12 cellular contexts compared by ENCODE assay signal in the genomic region with DNA sequence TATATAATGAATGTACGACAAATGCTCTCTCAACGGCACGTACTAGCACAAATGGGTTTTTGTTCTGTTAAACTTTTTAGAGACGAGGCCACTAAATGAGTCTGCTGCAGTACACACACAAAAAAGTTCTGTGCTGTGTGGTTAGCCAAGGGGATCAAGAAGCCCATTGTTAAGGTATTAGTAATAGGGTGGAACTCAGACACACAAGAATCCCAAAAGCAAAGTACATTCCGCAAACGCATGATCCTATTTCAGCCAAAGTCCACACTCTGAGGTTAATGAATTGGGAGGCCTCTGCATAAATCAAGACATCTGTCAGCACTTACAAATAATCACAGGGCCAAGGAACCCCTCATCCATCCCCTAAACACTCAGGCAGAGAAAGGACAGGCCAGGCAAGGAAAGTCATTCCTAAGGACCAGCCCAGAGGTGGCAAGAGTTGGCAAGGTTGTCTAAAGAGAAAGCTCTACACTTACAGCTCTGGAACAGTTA. TPM values are rescaled to one million over a fixed set of nuclear protein-coding genes. Genes with fewer than 3 reads are reported as not detected.
DNase-seq lines count a peak whose midpoint lies in the region; ATAC-seq, FAIRE-seq and TF ChIP-seq lines count a peak whose summit lies in the region.
"Had no signal": no experiment of that assay in that cellular context is flagged by ENCODE, and none has a peak within 500 bp of the region (broad histone marks: within the 10 kb centered on the region; RNA-seq: fewer than 3 reads in every experiment).

No MANE protein-coding gene starts in this region.

- H3K36me3 ChIP-seq in small intestine (ENCODE audit: control insufficient read depth in 2 of 2, insufficient read depth in 2 of 2, low read length in 2 of 2) = no peaks in the 10 kb centered on the region

- H3K4me3 ChIP-seq in WI38 (ENCODE audit: low read depth, low read length) (peak overlapping the region; percentile 38), small intestine (ENCODE audit: low read depth in 1 of 2, low read length in 2 of 2) (no peak overlapping the region)
- H3K4me3 ChIP-seq: lung had no signal

- no peaks in the 10 kb centered on the region for H3K9me3 ChIP-seq in small intestine (ENCODE audit: control insufficient read depth, low read depth)
- H3K9me3 ChIP-seq: testis had no signal

- peak; percentile 92 for DNase-seq in H4 (ENCODE audit: low spot score)
- DNase-seq in left cardiac atrium = no peak
- DNase-seq in small intestine = peak; percentile 35
- DNase-seq in activated CD8-positive, alpha-beta memory T cell treated with anti-CD3 and anti-CD28 coated beads, Interleukin-2, amount 50 U/mL, for 48 hours = no peak
- DNase-seq in stimulated activated CD4-positive, alpha-beta T cell treated with anti-CD3 and anti-CD28 coated beads, Interleukin-4, amount 100 ng/mL, for 24 hours = no peak
- no peak for DNase-seq in NCI-H524 (lab: John Stamatoyannopoulos, UW)
- DNase-seq in activated naive CD4-positive, alpha-beta T cell treated with anti-CD3 and anti-CD28 coated beads for 36 hours = no peak
- DNase-seq: testis had no signal

- 54 to 72% (median 67%) methylated on average over 6 of the region's 6 CpGs for WGBS in small intestine, 3 donors

- H3K4me1 Mint-ChIP-seq in activated naive CD4-positive, alpha-beta T cell treated with anti-CD3 and anti-CD28 coated beads for 36 hours (ENCODE audit: low read depth) = no peaks in the 10 kb centered on the region

- H3K27me3 ChIP-seq in small intestine (ENCODE audit: control insufficient read depth in 2 of 2, insufficient read depth in 2 of 2, low read length in 2 of 2) = no peaks in the 10 kb centered on the region
- H3K27me3 ChIP-seq: testis had no signal

- H3K9me3 Mint-ChIP-seq in activated naive CD4-positive, alpha-beta T cell treated with anti-CD3 and anti-CD28 coated beads for 36 hours = no peaks in the 10 kb centered on the region

- H3K27ac Mint-ChIP-seq in activated naive CD4-positive, alpha-beta T cell treated with anti-CD3 and anti-CD28 coated beads for 36 hours = no peak overlapping the region

- CTCF ChIA-PET in activated naive CD4-positive, alpha-beta T cell treated with anti-CD3 and anti-CD28 coated beads for 36 hours (lab: Charles Lee) = no interaction called here

- intact Hi-C loops in left cardiac atrium (cut with DNase I) = no loop called here
- intact Hi-C loops in activated naive CD4-positive, alpha-beta T cell treated with anti-CD3 and anti-CD28 coated beads for 36 hours (cut with micrococcal nuclease) = no loop called here

- H3K36me3 Mint-ChIP-seq in activated naive CD4-positive, alpha-beta T cell treated with anti-CD3 and anti-CD28 coated beads for 36 hours (ENCODE audit: low read depth) = no peaks in the 10 kb centered on the region

- H3K27ac ChIP-seq in small intestine (ENCODE audit: low read depth in 1 of 2, low read length in 1 of 2) = peak overlapping the region in 1 of 2 donors; percentile 50
- H3K27ac ChIP-seq: HL-60 had no signal

- no peak for FAIRE-seq in small intestine (lab: Jason Lieb, UNC)
- FAIRE-seq: GM18507 had no signal

- H3K4me3 Mint-ChIP-seq in activated naive CD4-positive, alpha-beta T cell treated with anti-CD3 and anti-CD28 coated beads for 36 hours = no peak overlapping the region

- peaks cover 12% of the 10 kb centered on the region for H3K27me3 Mint-ChIP-seq in activated naive CD4-positive, alpha-beta T cell treated with anti-CD3 and anti-CD28 coated beads for 36 hours (ENCODE audit: low read depth)

- peak; percentile 65 to 93 for ATAC-seq in left cardiac atrium

- H3K4me1 ChIP-seq in small intestine (ENCODE audit: control insufficient read depth in 2 of 2, insufficient read depth in 1 of 2, low read depth in 1 of 2, low read length in 1 of 2) = peaks cover 0 to 2% of the 10 kb centered on the region in 2 donors

- TF ChIP-seq CTCF in WI38 (IDR thresholded peaks at IDR 0.05; ENCODE audit: low read depth, low read length) = no peak

RNA-seq across cellular contexts. Expression of a gene that starts 12.1 kb away (rescaled TPM):
- total RNA-seq in H4 (2014; rRNA removed; shearing (Covaris generic)) = 8.3 and 20.4 TPM in 2 replicates
- 1 to 10 TPM; 5.7 to 5.8 TPM for total RNA-seq in left cardiac atrium
- polyA plus RNA-seq in small intestine = 1 to 10 TPM; 1.4 to 4.5 (median 3.1) TPM
- total RNA-seq in activated naive CD4-positive, alpha-beta T cell treated with anti-CD3 and anti-CD28 coated beads for 36 hours = 1 to 10 TPM; 6.1 to 6.4 TPM

RNA-seq across cellular contexts. Expression of a gene that starts 12.6 kb away (rescaled TPM):
- total RNA-seq in H4 (2014; rRNA removed; shearing (Covaris generic)) = 0.04 and 0.43 TPM in 2 replicates
- total RNA-seq in left cardiac atrium = under 1 TPM; 0.13 to 0.29 TPM
- polyA plus RNA-seq in small intestine = under 1 TPM in 2 of 3 donors, not detected in 1; 0.27 to 0.31 TPM
- under 1 TPM in 1 of 2 experiments, not detected in 1; 0.07 TPM for total RNA-seq in activated naive CD4-positive, alpha-beta T cell treated with anti-CD3 and anti-CD28 coated beads for 36 hours

Comparison
In these comparisons a context has a peak if more than half of its experiments do, and no peak if none do; other contexts are left out.
1. DNase-seq: peak in H4 (single experiment) and small intestine (single experiment); none in left cardiac atrium (single experiment), activated CD8-positive, alpha-beta memory T cell treated with anti-CD3 and anti-CD28 coated beads, Interleukin-2, amount 50 U/mL, for 48 hours (single experiment), stimulated activated CD4-positive, alpha-beta T cell treated with anti-CD3 and anti-CD28 coated beads, Interleukin-4, amount 100 ng/mL, for 24 hours (single experiment), NCI-H524 (0 of 2) and activated naive CD4-positive, alpha-beta T cell treated with anti-CD3 and anti-CD28 coated beads for 36 hours (single experiment).